In the genomic region with DNA sequence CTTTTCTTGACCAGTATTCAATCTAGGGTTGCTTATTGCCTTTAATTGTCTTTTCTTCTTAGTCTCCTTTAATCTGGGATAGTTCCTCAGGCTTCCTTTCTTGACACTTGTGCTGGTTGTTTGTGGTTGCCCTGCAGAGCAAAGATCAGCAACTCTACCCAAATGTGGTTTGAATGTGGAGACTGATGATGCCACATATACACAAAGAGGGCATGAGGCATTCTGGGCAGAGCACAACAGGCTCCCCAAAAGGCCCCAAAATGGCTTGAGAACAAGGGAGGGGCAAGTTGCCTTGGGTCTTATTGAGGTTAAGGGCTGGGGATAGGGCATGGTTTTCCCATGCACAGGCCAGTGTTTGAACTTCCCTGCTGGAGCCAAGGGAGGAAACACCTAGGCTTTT, we compare ENCODE assay signal across 20 cellular contexts. TPM values are rescaled to one million over a fixed set of nuclear protein-coding genes. Genes with fewer than 3 reads are reported as not detected.
"Had no signal": no experiment of that assay in that cellular context is flagged by ENCODE, and none has a peak within 500 bp of the region (broad histone marks: within the 10 kb centered on the region; RNA-seq: fewer than 3 reads in every experiment).

No MANE protein-coding gene starts in this region.

- H3K9me2 ChIP-seq: SK-N-SH had no signal

- DNase-seq: Karpas-422, KBM-7, MM.1S, NCI-H1092 treated with DMSO at 0.1 percent for 48 hours, NCI-H1436, NCI-H187, NCI-H2029, NCI-H2081 treated with DMSO at 0.1 percent for 48 hours, NCI-H2171, NCI-H226, NCI-H446, NCI-H510A, NCI-H524 treated with DMSO at 0.1 percent for 48 hours, NCI-H69, NCI-H774, Right ventricle myocardium superior, RPMI8226, SIG-M5, SK-N-SH had no signal

- H3K4me2 ChIP-seq: SK-N-SH had no signal

- H3K27ac ChIP-seq: HL-60 had no signal

- H3K9ac ChIP-seq: SK-N-SH had no signal

- H3K9me3 ChIP-seq: SK-N-SH had no signal

RNA-seq across cellular contexts. Expression of a gene that starts 29.8 kb away (rescaled TPM):
- total RNA-seq: Right ventricle myocardium superior had no signal
- polyA plus RNA-seq: SK-N-SH had no signal

RNA-seq across cellular contexts. Expression of a gene that starts 40.8 kb away (rescaled TPM):
- total RNA-seq: Right ventricle myocardium superior had no signal
- polyA plus RNA-seq: SK-N-SH had no signal

RNA-seq across cellular contexts. Expression of a gene that starts 45.1 kb away (rescaled TPM):
- polyA plus RNA-seq: SK-N-SH had no signal

RNA-seq across cellular contexts. Expression of a gene that starts 51.1 kb away (rescaled TPM):
- polyA plus RNA-seq: SK-N-SH had no signal
